11 cellular contexts compared by ENCODE assay signal in genomic region chr11:2697871-2698270, GRCh38. TPM values are rescaled to one million over a fixed set of nuclear protein-coding genes. Genes with fewer than 3 reads are reported as not detected.
A peak's percentile ranks its signal among the peaks of the same experiment; 100 is the strongest.
DNase-seq lines count a peak whose midpoint lies in the region; ATAC-seq and TF ChIP-seq lines count a peak whose summit lies in the region.
"Had no signal": no experiment of that assay in that cellular context is flagged by ENCODE, and none has a peak within 500 bp of the region (broad histone marks: within the 10 kb centered on the region; RNA-seq: fewer than 3 reads in every experiment).

No MANE protein-coding gene starts in this region.

- POLR2A ChIA-PET in HEK293T (lab: Yijun Ruan, JAX): no interaction called here

- H3K4me3 Mint-ChIP-seq in activated T-helper 17 cell treated with anti-CD3 and anti-CD28 coated beads, Interleukin-2, amount 50 U/mL, for 72 hours: peak overlapping the region; percentile 80

- H3K9me3 ChIP-seq in stomach: no peaks in the 10 kb centered on the region

- peaks cover under 1 to 76% (median 49%) of the 10 kb centered on the region in 4 donors for H3K4me1 ChIP-seq in stomach

- no peaks in the 10 kb centered on the region for H3K27me3 Mint-ChIP-seq in activated T-helper 17 cell treated with anti-CD3 and anti-CD28 coated beads, Interleukin-2, amount 50 U/mL, for 72 hours

- no peaks in the 10 kb centered on the region for H3K27me3 ChIP-seq in stomach

- TF ChIP-seq CTCF in stomach (IDR thresholded peaks at IDR 0.05): no peak

- TF ChIP-seq EP300 in stomach (IDR thresholded peaks at IDR 0.05): no peak

- H3K9me3 Mint-ChIP-seq in activated T-helper 17 cell treated with anti-CD3 and anti-CD28 coated beads, Interleukin-2, amount 50 U/mL, for 72 hours: no peaks in the 10 kb centered on the region

- DNase-seq in DMS53 (lab: John Stamatoyannopoulos, UW) (peak; percentile 33), DMS53 treated with DMSO at 0.1 percent for 48 hours (lab: John Stamatoyannopoulos, UW; ENCODE audit: unreplicated experiment) (no peak), stomach (no peak), mucosa of gallbladder (ENCODE audit: low spot score) (no peak), HEK293T (ENCODE audit: extremely low spot score) (no peak)
- DNase-seq: NCI-H2171, WERI-Rb-1 had no signal

- CTCF ChIA-PET in HEK293T (lab: Yijun Ruan, JAX): no interaction called here

- H3K27ac Mint-ChIP-seq in activated T-helper 17 cell treated with anti-CD3 and anti-CD28 coated beads, Interleukin-2, amount 50 U/mL, for 72 hours: no peak overlapping the region

- ATAC-seq in activated T-helper 17 cell treated with anti-CD3 and anti-CD28 coated beads, Interleukin-2, amount 50 U/mL, for 72 hours (replicated peaks): no peak
- no peak for ATAC-seq in HG03460 (IDR thresholded peaks at IDR 0.05; ENCODE audit: unreplicated experiment)

- peaks cover 4% of the 10 kb centered on the region for H3K4me1 Mint-ChIP-seq in activated T-helper 17 cell treated with anti-CD3 and anti-CD28 coated beads, Interleukin-2, amount 50 U/mL, for 72 hours

- peaks cover 0 to 5% (median 0%) of the 10 kb centered on the region in 4 donors for H3K36me3 ChIP-seq in stomach
- H3K36me3 ChIP-seq: WERI-Rb-1 had no signal

- WGBS in stomach, 5 donors: 8 to 47% (median 24%) methylated on average over 1 of the region's 1 CpG

- H3K36me3 Mint-ChIP-seq in activated T-helper 17 cell treated with anti-CD3 and anti-CD28 coated beads, Interleukin-2, amount 50 U/mL, for 72 hours (ENCODE audit: low read depth): no peaks in the 10 kb centered on the region

- H3K4me3 ChIP-seq in iPS-11a (ENCODE audit: low read depth, low read length) (peak overlapping the region; percentile 63), stomach (peak overlapping the region; percentile 63 to 72 (median 68))

- TF ChIP-seq POLR2A in stomach (IDR thresholded peaks at IDR 0.05): no peak

- intact Hi-C loops in stomach (cut with DNase I; ENCODE audit: low total_unique reads): no loop called here

- peak overlapping the region in 2 of 5 donors; percentile 7 to 89 for H3K27ac ChIP-seq in stomach
- H3K27ac ChIP-seq: 22Rv1, WERI-Rb-1 had no signal

TF ChIP-seq in HEK293T, 16 proteins besides CTCF, POLR2A, EP300 and RAD21:
- TF ChIP-seq SUZ12 (IDR thresholded peaks at IDR 0.05) (no peak), SP1 (IDR thresholded peaks at IDR 0.05) (no peak), LEF1 (IDR thresholded peaks at IDR 0.05; ENCODE audit: borderline replicate concordance) (no peak), ELF4 (IDR thresholded peaks at IDR 0.05) (no peak), HDGF (IDR thresholded peaks at IDR 0.05; ENCODE audit: borderline replicate concordance) (no peak), FOXA1 (IDR thresholded peaks at IDR 0.05) (no peak), ARNT (IDR thresholded peaks at IDR 0.05) (no peak), FOXM1 (IDR thresholded peaks at IDR 0.05; ENCODE audit: borderline replicate concordance) (no peak), FOXK2 (IDR thresholded peaks at IDR 0.05) (no peak), L3MBTL2 (conservative IDR thresholded peaks at IDR 0.05) (no peak), PKNOX1 (IDR thresholded peaks at IDR 0.05) (no peak), TARDBP (IDR thresholded peaks at IDR 0.05) (no peak), ZNF384 (IDR thresholded peaks at IDR 0.05) (no peak)

RNA-seq across cellular contexts. Expression of gene KCNQ1OT1, which starts 1.9 kb away (rescaled TPM):
- under 1 TPM; 0.24 to 0.64 TPM for total RNA-seq in activated T-helper 17 cell treated with anti-CD3 and anti-CD28 coated beads, Interleukin-2, amount 50 U/mL, for 72 hours
- total RNA-seq in stomach: 10 to 100 TPM in 1 of 5 donors, 1 to 10 TPM in 4; 2.2 to 15.1 (median 2.3) TPM
- polyA plus RNA-seq in stomach: under 1 TPM; under 0.01 to 0.12 (median 0.05) TPM
- 2.2 TPM for total RNA-seq in mucosa of gallbladder
